In genomic region chr1:210246447-210246846, GRCh38 we compare ENCODE assay signal across 14 cellular contexts. TPM values are rescaled to one million over a fixed set of nuclear protein-coding genes. Genes with fewer than 3 reads are reported as not detected.
DNase-seq lines count a peak whose midpoint lies in the region; ATAC-seq and TF ChIP-seq lines count a peak whose summit lies in the region.
"Had no signal": no experiment of that assay in that cellular context is flagged by ENCODE, and none has a peak within 500 bp of the region (broad histone marks: within the 10 kb centered on the region; RNA-seq: fewer than 3 reads in every experiment).

No MANE protein-coding gene starts in this region.

- no peaks in the 10 kb centered on the region for H3K9me3 Mint-ChIP-seq in central memory CD8-positive, alpha-beta T cell
- no peaks in the 10 kb centered on the region for H3K9me3 Mint-ChIP-seq in activated CD4-positive, alpha-beta T cell treated with anti-CD3 and anti-CD28 coated beads, Interleukin-2, amount 10 ng/mL, durations not matched to agents 24 days and 14 days
- H3K9me3 Mint-ChIP-seq: activated naive CD4-positive, alpha-beta T cell treated with anti-CD3 and anti-CD28 coated beads, Interleukin-2, amount 10 ng/mL, durations not matched to agents 7 days and 5 days had no signal

- intact Hi-C loops in activated CD4-positive, alpha-beta T cell treated with anti-CD3 and anti-CD28 coated beads, Interleukin-2, amount 10 ng/mL, durations not matched to agents 24 days and 14 days (cut with micrococcal nuclease) = loop anchor here (1.0 to 2.0 kb wide), 2 partner anchors 14 to 86 kb away; partner anchors contain the start of gene SERTAD4
- intact Hi-C loops in lower leg skin (cut with DNase I; ENCODE audit: low total_unique reads) = no loop called here

- no peak overlapping the region for H3K27ac ChIP-seq in DOHH2 (ENCODE audit: low read depth, low read length)
- H3K27ac ChIP-seq: gastrocnemius medialis, vagina had no signal

- no peaks in the 10 kb centered on the region for H3K36me3 Mint-ChIP-seq in central memory CD8-positive, alpha-beta T cell (ENCODE audit: insufficient read depth)
- peaks cover 2% of the 10 kb centered on the region for H3K36me3 Mint-ChIP-seq in activated CD4-positive, alpha-beta T cell treated with anti-CD3 and anti-CD28 coated beads, Interleukin-2, amount 10 ng/mL, durations not matched to agents 24 days and 14 days (ENCODE audit: low read depth)
- H3K36me3 Mint-ChIP-seq: activated naive CD4-positive, alpha-beta T cell treated with anti-CD3 and anti-CD28 coated beads, Interleukin-2, amount 10 ng/mL, durations not matched to agents 7 days and 5 days had no signal

- H3K27ac Mint-ChIP-seq in central memory CD8-positive, alpha-beta T cell (ENCODE audit: low read depth) = no peak overlapping the region
- no peak overlapping the region for H3K27ac Mint-ChIP-seq in activated CD4-positive, alpha-beta T cell treated with anti-CD3 and anti-CD28 coated beads, Interleukin-2, amount 10 ng/mL, durations not matched to agents 24 days and 14 days
- H3K27ac Mint-ChIP-seq: activated naive CD4-positive, alpha-beta T cell treated with anti-CD3 and anti-CD28 coated beads, Interleukin-2, amount 10 ng/mL, durations not matched to agents 7 days and 5 days had no signal

- no peaks in the 10 kb centered on the region for H3F3A ChIP-seq in DOHH2 (ENCODE audit: control insufficient read depth, insufficient read depth)

- no peaks in the 10 kb centered on the region for H3K9me3 ChIP-seq in DOHH2 (ENCODE audit: control insufficient read depth, insufficient read depth, low read length)
- H3K9me3 ChIP-seq: gastrocnemius medialis, vagina had no signal

- no peaks in the 10 kb centered on the region for H3K36me3 ChIP-seq in DOHH2 (ENCODE audit: control insufficient read depth, low read length)
- H3K36me3 ChIP-seq: gastrocnemius medialis had no signal

- H3K9me2 ChIP-seq in DOHH2 (replicated peaks; ENCODE audit: control insufficient read depth, low read length) = no peaks in the 10 kb centered on the region

- no peaks in the 10 kb centered on the region for H4K20me1 ChIP-seq in DOHH2 (ENCODE audit: control insufficient read depth, insufficient read depth, low read depth, low read length)

- no peak overlapping the region for H3K4me3 Mint-ChIP-seq in central memory CD8-positive, alpha-beta T cell
- no peak overlapping the region for H3K4me3 Mint-ChIP-seq in activated CD4-positive, alpha-beta T cell treated with anti-CD3 and anti-CD28 coated beads, Interleukin-2, amount 10 ng/mL, durations not matched to agents 24 days and 14 days
- H3K4me3 Mint-ChIP-seq: activated naive CD4-positive, alpha-beta T cell treated with anti-CD3 and anti-CD28 coated beads, Interleukin-2, amount 10 ng/mL, durations not matched to agents 7 days and 5 days had no signal

- H3K27me3 ChIP-seq in DOHH2 (ENCODE audit: control insufficient read depth, low read length) = peaks cover 16% of the 10 kb centered on the region
- H3K27me3 ChIP-seq: gastrocnemius medialis, vagina had no signal

- TF ChIP-seq CTCF in DOHH2 (IDR thresholded peaks at IDR 0.05; ENCODE audit: low read depth, low read length, poor library complexity, severe bottlenecking) (no peak), lower leg skin (IDR thresholded peaks at IDR 0.05) (no peak)

- 0 out of 2 replicates have a peak overlapping the region, but pooled peaks have one; percentile 11 for H3K4me3 ChIP-seq in DOHH2 (ENCODE audit: low read length)
- H3K4me3 ChIP-seq in lower leg skin (ENCODE audit: low read depth, poor library complexity, severe bottlenecking) = no peak overlapping the region
- H3K4me3 ChIP-seq: gastrocnemius medialis, vagina had no signal

- peaks cover 10% of the 10 kb centered on the region for H3K4me1 Mint-ChIP-seq in central memory CD8-positive, alpha-beta T cell
- peaks cover 10% of the 10 kb centered on the region for H3K4me1 Mint-ChIP-seq in activated CD4-positive, alpha-beta T cell treated with anti-CD3 and anti-CD28 coated beads, Interleukin-2, amount 10 ng/mL, durations not matched to agents 24 days and 14 days

- 73 to 74% methylated on average over 6 of the region's 6 CpGs for WGBS in lower leg skin, 2 donors

- peaks cover 11% of the 10 kb centered on the region for H3K4me1 ChIP-seq in DOHH2 (ENCODE audit: control insufficient read depth, low read length)

- no peak for TF ChIP-seq POLR2A in lower leg skin (IDR thresholded peaks at IDR 0.05)

- no peaks in the 10 kb centered on the region for H3K79me2 ChIP-seq in DOHH2 (ENCODE audit: control insufficient read depth, low read length)

- H3K27me3 Mint-ChIP-seq in central memory CD8-positive, alpha-beta T cell = peaks cover 92% of the 10 kb centered on the region
- H3K27me3 Mint-ChIP-seq in activated CD4-positive, alpha-beta T cell treated with anti-CD3 and anti-CD28 coated beads, Interleukin-2, amount 10 ng/mL, durations not matched to agents 24 days and 14 days = peaks cover 75% of the 10 kb centered on the region

- no peak for DNase-seq in central memory CD8-positive, alpha-beta T cell (ENCODE audit: low spot score in 2 of 2)
- DNase-seq in activated CD4-positive, alpha-beta T cell treated with anti-CD3 and anti-CD28 coated beads, Interleukin-2, amount 10 ng/mL, durations not matched to agents 24 days and 14 days = no peak
- DNase-seq in GF-D8 (lab: John Stamatoyannopoulos, UW) (no peak), lower leg skin (ENCODE audit: low spot score in 2 of 2) (no peak)
- DNase-seq: activated CD4-positive, alpha-beta T cell treated with anti-CD3 and anti-CD28 coated beads for 1 hour; activated naive CD4-positive, alpha-beta T cell treated with anti-CD3 and anti-CD28 coated beads, Interleukin-2, amount 10 ng/mL, durations not matched to agents 7 days and 5 days; Calu3; gastrocnemius medialis; NCI-H1092 treated with DMSO at 0.1 percent for 48 hours had no signal

- H3K4me2 ChIP-seq in DOHH2 (ENCODE audit: low read length) = peak overlapping the region; percentile 19

- ATAC-seq in GM19468 (IDR thresholded peaks at IDR 0.05; ENCODE audit: extremely low read depth, unreplicated experiment) (peak; percentile 44), HG03432 (IDR thresholded peaks at IDR 0.05; ENCODE audit: unreplicated experiment) (peak; percentile 25), HG03045 (IDR thresholded peaks at IDR 0.05; ENCODE audit: unreplicated experiment) (no peak)
- ATAC-seq in central memory CD8-positive, alpha-beta T cell (replicated peaks; ENCODE audit: extremely low read depth, poor library complexity, severe bottlenecking) = peak; percentile 24
- ATAC-seq: gastrocnemius medialis had no signal

RNA-seq across cellular contexts. Expression of gene SERTAD4, which starts 13.9 kb away (rescaled TPM):
- not detected in 2 replicates for total RNA-seq in activated CD4-positive, alpha-beta T cell treated with anti-CD3 and anti-CD28 coated beads, Interleukin-2, amount 10 ng/mL, durations not matched to agents 24 days and 14 days
- 10 to 100 TPM in 3 of 4 donors, 1 to 10 TPM in 1; 9.6 to 18.1 (median 14.9) TPM for total RNA-seq in lower leg skin

Comparison
In these comparisons a context has a peak if more than half of its experiments do, and no peak if none do; other contexts are left out.
1. RNA of gene SERTAD4, which starts 13.9 kb away (total RNA-seq): 9.6 to 18.1 TPM in lower leg skin; not detected in activated CD4-positive, alpha-beta T cell treated with anti-CD3 and anti-CD28 coated beads, Interleukin-2, amount 10 ng/mL, durations not matched to agents 24 days and 14 days; every median in the first group is over 10 times any median in the second.